In genomic region chr2:10160226-10160955, GRCh38 we compare ENCODE assay signal across 19 cellular contexts. TPM values are rescaled to one million over a fixed set of nuclear protein-coding genes. Genes with fewer than 3 reads are reported as not detected.
DNase-seq lines count a peak whose midpoint lies in the region; FAIRE-seq and TF ChIP-seq lines count a peak whose summit lies in the region.
"Had no signal": no experiment of that assay in that cellular context is flagged by ENCODE, and none has a peak within 500 bp of the region (broad histone marks: within the 10 kb centered on the region; RNA-seq: fewer than 3 reads in every experiment).

No MANE protein-coding gene starts in this region.

- FAIRE-seq in kidney (lab: Jason Lieb, UNC) = no peak
- no peak for FAIRE-seq in H54 (lab: Jason Lieb, UNC)
- FAIRE-seq: A204.1, GM12878, GM18507, K562 had no signal

- H3K4me3 Mint-ChIP-seq in T-helper 1 cell treated with Interleukin-12 subunit alpha and Interleukin-12 subunit beta and Interleukin-4 antibody, amounts not matched to agents 30 μg/mL and 1 μg/mL, for 36 hours = no peak overlapping the region

- peaks cover 0 to 43% (median 5%) of the 10 kb centered on the region in 11 experiments; a peak in 6 of 22 replicates for H4K20me1 ChIP-seq in BLaER1 treated with 17β-estradiol and CSF1 and Interleukin-3, amounts not matched to agents 10 nM and 100 nM

- DNase-seq in T-helper 1 cell (no peak), NCI-H524 treated with DMSO at 0.1 percent for 48 hours (lab: John Stamatoyannopoulos, UW) (peak; percentile 23), kidney (peak; percentile 45), H54 (ENCODE audit: insufficient read length, low spot score) (no peak), NK-92 (lab: John Stamatoyannopoulos, UW; ENCODE audit: unreplicated experiment) (no peak)
- DNase-seq in stimulated activated naive CD4-positive, alpha-beta T cell (lab: John Stamatoyannopoulos, UW) = no peak
- DNase-seq: Calu3, DMS79, NCI-H1092, NCI-H446, NCI-H748 treated with DMSO at 0.1 percent for 48 hours, SHP77 had no signal

- peak overlapping the region; percentile 80 for H3K27ac Mint-ChIP-seq in T-helper 1 cell treated with Interleukin-12 subunit alpha and Interleukin-12 subunit beta and Interleukin-4 antibody, amounts not matched to agents 30 μg/mL and 1 μg/mL, for 36 hours

- H3K9me3 Mint-ChIP-seq in T-helper 1 cell treated with Interleukin-12 subunit alpha and Interleukin-12 subunit beta and Interleukin-4 antibody, amounts not matched to agents 30 μg/mL and 1 μg/mL, for 36 hours = no peaks in the 10 kb centered on the region

- TF ChIP-seq POLR2A in H54 (IDR thresholded peaks at IDR 0.05; ENCODE audit: low read depth, low read length) = no peak

- no peaks in the 10 kb centered on the region for H3K27me3 Mint-ChIP-seq in T-helper 1 cell treated with Interleukin-12 subunit alpha and Interleukin-12 subunit beta and Interleukin-4 antibody, amounts not matched to agents 30 μg/mL and 1 μg/mL, for 36 hours (ENCODE audit: low read depth)

- H3K9ac ChIP-seq in BLaER1 treated with 17β-estradiol and CSF1 and Interleukin-3, amounts not matched to agents 10 nM and 100 nM = peak overlapping the region in 6 of 11 experiments; percentile 15 to 71 (median 54); a peak in 7 of 22 replicates
- H3K9ac ChIP-seq in kidney (ENCODE audit: low read length in 2 of 2) = no peak overlapping the region

- intact Hi-C loops in kidney (cut with DNase I) = no loop called here

- H3K27me3 ChIP-seq in BLaER1 treated with 17β-estradiol and CSF1 and Interleukin-3, amounts not matched to agents 10 nM and 100 nM = no peaks in the 10 kb centered on the region
- H3K27me3 ChIP-seq: Peyer's patch had no signal

- H3K9me3 ChIP-seq in BLaER1 treated with 17β-estradiol and CSF1 and Interleukin-3, amounts not matched to agents 10 nM and 100 nM (replicated peaks in 1 of 11) = no peaks in the 10 kb centered on the region
- H3K9me3 ChIP-seq in kidney (ENCODE audit: control insufficient read depth in 1 of 2, low read length in 2 of 2) = no peaks in the 10 kb centered on the region
- H3K9me3 ChIP-seq: Peyer's patch had no signal

- H3K36me3 ChIP-seq in BLaER1 treated with 17β-estradiol and CSF1 and Interleukin-3, amounts not matched to agents 10 nM and 100 nM = peaks cover 0 to 80% (median 51%) of the 10 kb centered on the region in 11 experiments; a peak in 19 of 22 replicates
- H3K36me3 ChIP-seq in kidney (ENCODE audit: control insufficient read depth in 1 of 2, insufficient read depth in 2 of 2, low read length in 2 of 2) = no peaks in the 10 kb centered on the region
- H3K36me3 ChIP-seq: Peyer's patch had no signal

- H3K4me1 Mint-ChIP-seq in T-helper 1 cell treated with Interleukin-12 subunit alpha and Interleukin-12 subunit beta and Interleukin-4 antibody, amounts not matched to agents 30 μg/mL and 1 μg/mL, for 36 hours (ENCODE audit: low read depth) = peaks cover 17% of the 10 kb centered on the region

- peaks cover 20% of the 10 kb centered on the region for H3K36me3 Mint-ChIP-seq in T-helper 1 cell treated with Interleukin-12 subunit alpha and Interleukin-12 subunit beta and Interleukin-4 antibody, amounts not matched to agents 30 μg/mL and 1 μg/mL, for 36 hours (ENCODE audit: low read depth)

- H3K27ac ChIP-seq in BLaER1 treated with 17β-estradiol and CSF1 and Interleukin-3, amounts not matched to agents 10 nM and 100 nM = peak overlapping the region in 6 of 11 experiments; percentile 45 to 71 (median 60); a peak in 8 of 22 replicates
- no peak overlapping the region for H3K27ac ChIP-seq in kidney (ENCODE audit: low read depth in 2 of 2, low read length in 2 of 2)

- peaks cover 18 to 59% (median 49%) of the 10 kb centered on the region in 10 experiments for H3K4me1 ChIP-seq in BLaER1 treated with 17β-estradiol and CSF1 and Interleukin-3, amounts not matched to agents 10 nM and 100 nM
- H3K4me1 ChIP-seq in kidney (ENCODE audit: control insufficient read depth in 1 of 2, insufficient read depth in 1 of 2, low read depth in 1 of 2, low read length in 2 of 2) = no peaks in the 10 kb centered on the region

- no peak overlapping the region; a peak in 1 of 20 replicates for H3K4me3 ChIP-seq in BLaER1 treated with 17β-estradiol and CSF1 and Interleukin-3, amounts not matched to agents 10 nM and 100 nM
- H3K4me3 ChIP-seq in kidney (ENCODE audit: low read length in 2 of 2) = no peak overlapping the region
- H3K4me3 ChIP-seq: GM12878, K562, Peyer's patch had no signal

- peak overlapping the region; percentile 41 to 97 (median 77); a peak in 20 of 22 replicates for H3K4me2 ChIP-seq in BLaER1 treated with 17β-estradiol and CSF1 and Interleukin-3, amounts not matched to agents 10 nM and 100 nM

- TF ChIP-seq CTCF in kidney (IDR thresholded peaks at IDR 0.05; ENCODE audit: borderline replicate concordance, extremely low read depth, insufficient read depth) = no peak

RNA-seq across cellular contexts. Expression of gene RRM2, which starts 37.9 kb away (rescaled TPM):
- 5.5 TPM for total RNA-seq in kidney
- 3.6 TPM for polyA plus RNA-seq in kidney (ENCODE audit: insufficient read depth, low read depth, low replicate concordance)

Comparison
In these comparisons a context has a peak if more than half of its experiments do, and no peak if none do; other contexts are left out.
1. DNase-seq: peak in NCI-H524 treated with DMSO at 0.1 percent for 48 hours (single experiment) and kidney (single experiment); none in T-helper 1 cell (0 of 5), stimulated activated naive CD4-positive, alpha-beta T cell (0 of 6), H54 (single experiment) and NK-92 (single experiment).
2. H3K27ac ChIP-seq: peak in BLaER1 treated with 17β-estradiol and CSF1 and Interleukin-3, amounts not matched to agents 10 nM and 100 nM (6 of 11); none in kidney (0 of 2).
3. H3K9ac ChIP-seq: peak in BLaER1 treated with 17β-estradiol and CSF1 and Interleukin-3, amounts not matched to agents 10 nM and 100 nM (6 of 11); none in kidney (0 of 2).